ENCODE assay signal across 27 cellular contexts in the genomic region with DNA sequence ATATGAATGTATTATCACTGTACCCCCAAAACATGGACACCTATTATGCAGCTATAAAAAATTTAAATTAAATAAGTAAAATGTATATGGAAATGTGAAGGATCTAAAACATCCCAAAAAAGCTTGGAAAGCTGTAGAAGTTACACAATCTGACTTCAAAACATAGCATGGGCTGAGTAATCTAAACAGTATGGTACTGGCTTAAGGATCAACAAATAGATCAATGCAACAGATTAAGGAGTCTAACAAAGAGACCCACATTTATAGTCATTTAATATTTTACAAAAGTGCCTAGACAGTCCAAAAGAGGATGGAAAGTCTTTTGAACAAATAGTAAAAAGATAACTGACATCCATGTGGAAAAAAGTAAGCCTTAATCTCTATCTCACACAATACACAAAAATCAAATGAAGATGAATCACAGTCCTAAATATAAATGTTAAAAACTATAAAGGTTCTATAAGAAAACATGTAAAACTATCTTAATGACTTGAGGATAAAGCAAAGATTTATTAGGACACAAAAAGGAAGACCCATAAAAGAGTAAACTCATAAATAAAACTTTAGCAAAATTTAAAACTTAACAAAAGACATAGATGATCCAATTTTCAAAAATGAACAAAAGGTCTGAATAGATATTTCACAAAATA. TPM values are rescaled to one million over a fixed set of nuclear protein-coding genes. Genes with fewer than 3 reads are reported as not detected.
A peak's percentile ranks its signal among the peaks of the same experiment; 100 is the strongest.
DNase-seq lines count a peak whose midpoint lies in the region; ATAC-seq and TF ChIP-seq lines count a peak whose summit lies in the region.
"Had no signal": no experiment of that assay in that cellular context is flagged by ENCODE, and none has a peak within 500 bp of the region (broad histone marks: within the 10 kb centered on the region; RNA-seq: fewer than 3 reads in every experiment).

No MANE protein-coding gene starts in this region.

- H3K4me3 Mint-ChIP-seq in activated naive CD8-positive, alpha-beta T cell: peak overlapping the region; percentile 6
- H3K4me3 Mint-ChIP-seq in activated naive CD8-positive, alpha-beta T cell treated with anti-CD3 and anti-CD28 coated beads, Interleukin-2, amount 50 U/mL, for 24 hours: no peak overlapping the region
- no peak overlapping the region for H3K4me3 Mint-ChIP-seq in activated T-helper 2 cell treated with anti-CD3 and anti-CD28 coated beads, Interferon-gamma antibody, Interleukin-2, Interleukin-4, amounts not matched to agents 10 μg/mL and 5 μg/mL and 100 μg/mL, durations not matched to agents 14 hours and 24 hours and 36 hours (ENCODE audit: low read depth)
- no peak overlapping the region for H3K4me3 Mint-ChIP-seq in immature natural killer cell
- H3K4me3 Mint-ChIP-seq: activated B cell treated with CpG ODN at 0.5 μM for 24 hours; activated CD4-positive, alpha-beta memory T cell treated with anti-CD3 and anti-CD28 coated beads for 36 hours had no signal

- H3K27me3 Mint-ChIP-seq in activated naive CD8-positive, alpha-beta T cell: no peaks in the 10 kb centered on the region
- no peaks in the 10 kb centered on the region for H3K27me3 Mint-ChIP-seq in activated naive CD8-positive, alpha-beta T cell treated with anti-CD3 and anti-CD28 coated beads, Interleukin-2, amount 50 U/mL, for 24 hours
- H3K27me3 Mint-ChIP-seq in activated T-helper 2 cell treated with anti-CD3 and anti-CD28 coated beads, Interferon-gamma antibody, Interleukin-2, Interleukin-4, amounts not matched to agents 10 μg/mL and 5 μg/mL and 100 μg/mL, durations not matched to agents 14 hours and 24 hours and 36 hours (ENCODE audit: low read depth): no peaks in the 10 kb centered on the region
- H3K27me3 Mint-ChIP-seq in immature natural killer cell (ENCODE audit: low read depth in 3 of 3): peaks cover 0 to 3% (median 0%) of the 10 kb centered on the region in 3 donors
- H3K27me3 Mint-ChIP-seq: activated B cell treated with CpG ODN at 0.5 μM for 24 hours; activated CD4-positive, alpha-beta memory T cell treated with anti-CD3 and anti-CD28 coated beads for 36 hours; effector memory CD8-positive, alpha-beta T cell; naive B cell had no signal

- ATAC-seq in activated naive CD8-positive, alpha-beta T cell treated with anti-CD3 and anti-CD28 coated beads, Interleukin-2, amount 50 U/mL, for 24 hours: no peak
- ATAC-seq in HG02840 (IDR thresholded peaks at IDR 0.05; ENCODE audit: low FRiP score, unreplicated experiment): no peak
- ATAC-seq: body of pancreas; effector memory CD8-positive, alpha-beta T cell; left colon; Right ventricle myocardium inferior had no signal

- peaks cover 8% of the 10 kb centered on the region for H3K36me3 Mint-ChIP-seq in activated naive CD8-positive, alpha-beta T cell
- peaks cover 1% of the 10 kb centered on the region for H3K36me3 Mint-ChIP-seq in activated naive CD8-positive, alpha-beta T cell treated with anti-CD3 and anti-CD28 coated beads, Interleukin-2, amount 50 U/mL, for 24 hours (ENCODE audit: low read depth)
- peaks cover 32% of the 10 kb centered on the region for H3K36me3 Mint-ChIP-seq in activated T-helper 2 cell treated with anti-CD3 and anti-CD28 coated beads, Interferon-gamma antibody, Interleukin-2, Interleukin-4, amounts not matched to agents 10 μg/mL and 5 μg/mL and 100 μg/mL, durations not matched to agents 14 hours and 24 hours and 36 hours (ENCODE audit: low read depth)
- H3K36me3 Mint-ChIP-seq in immature natural killer cell: no peaks in the 10 kb centered on the region
- H3K36me3 Mint-ChIP-seq: naive B cell had no signal

- peaks cover 96% of the 10 kb centered on the region for H3K4me1 Mint-ChIP-seq in activated naive CD8-positive, alpha-beta T cell (ENCODE audit: low read depth)
- peaks cover 93% of the 10 kb centered on the region for H3K4me1 Mint-ChIP-seq in activated naive CD8-positive, alpha-beta T cell treated with anti-CD3 and anti-CD28 coated beads, Interleukin-2, amount 50 U/mL, for 24 hours
- peaks cover 77% of the 10 kb centered on the region for H3K4me1 Mint-ChIP-seq in activated T-helper 2 cell treated with anti-CD3 and anti-CD28 coated beads, Interferon-gamma antibody, Interleukin-2, Interleukin-4, amounts not matched to agents 10 μg/mL and 5 μg/mL and 100 μg/mL, durations not matched to agents 14 hours and 24 hours and 36 hours (ENCODE audit: low read depth)
- H3K4me1 Mint-ChIP-seq in immature natural killer cell: peaks cover 90 to 100% of the 10 kb centered on the region in 2 donors

- peak overlapping the region; percentile 46 for H3K27ac Mint-ChIP-seq in activated naive CD8-positive, alpha-beta T cell
- no peak overlapping the region for H3K27ac Mint-ChIP-seq in activated naive CD8-positive, alpha-beta T cell treated with anti-CD3 and anti-CD28 coated beads, Interleukin-2, amount 50 U/mL, for 24 hours
- peak overlapping the region; percentile 33 for H3K27ac Mint-ChIP-seq in activated T-helper 2 cell treated with anti-CD3 and anti-CD28 coated beads, Interferon-gamma antibody, Interleukin-2, Interleukin-4, amounts not matched to agents 10 μg/mL and 5 μg/mL and 100 μg/mL, durations not matched to agents 14 hours and 24 hours and 36 hours
- peak overlapping the region in 3 of 6 donors; percentile 27 to 32 (median 29) for H3K27ac Mint-ChIP-seq in immature natural killer cell
- H3K27ac Mint-ChIP-seq: activated B cell treated with CpG ODN at 0.5 μM for 24 hours; activated CD4-positive, alpha-beta memory T cell treated with anti-CD3 and anti-CD28 coated beads for 36 hours had no signal

- no peak for TF ChIP-seq CTCF in fibroblast of villous mesenchyme (IDR thresholded peaks at IDR 0.05; ENCODE audit: insufficient read depth, low read depth, low read length)

- intact Hi-C loops in activated T-helper 2 cell treated with anti-CD3 and anti-CD28 coated beads, Interferon-gamma antibody, Interleukin-2, Interleukin-4, amounts not matched to agents 10 μg/mL and 5 μg/mL and 100 μg/mL, durations not matched to agents 14 hours and 24 hours and 36 hours (cut with micrococcal nuclease): loop anchor here (5.0 kb wide), 1 partner anchor 122 kb away; no protein-coding TSS in a partner anchor

- no peaks in the 10 kb centered on the region for H3K9me3 Mint-ChIP-seq in activated naive CD8-positive, alpha-beta T cell (ENCODE audit: low read depth)
- H3K9me3 Mint-ChIP-seq in activated naive CD8-positive, alpha-beta T cell treated with anti-CD3 and anti-CD28 coated beads, Interleukin-2, amount 50 U/mL, for 24 hours: no peaks in the 10 kb centered on the region
- H3K9me3 Mint-ChIP-seq in activated T-helper 2 cell treated with anti-CD3 and anti-CD28 coated beads, Interferon-gamma antibody, Interleukin-2, Interleukin-4, amounts not matched to agents 10 μg/mL and 5 μg/mL and 100 μg/mL, durations not matched to agents 14 hours and 24 hours and 36 hours: no peaks in the 10 kb centered on the region
- no peaks in the 10 kb centered on the region for H3K9me3 Mint-ChIP-seq in immature natural killer cell
- H3K9me3 Mint-ChIP-seq: activated B cell treated with CpG ODN at 0.5 μM for 24 hours; activated CD4-positive, alpha-beta memory T cell treated with anti-CD3 and anti-CD28 coated beads for 36 hours; effector memory CD8-positive, alpha-beta T cell; naive B cell had no signal

- H3K4me3 ChIP-seq in fibroblast of villous mesenchyme (ENCODE audit: low read depth, low read length): no peak overlapping the region
- H3K4me3 ChIP-seq: body of pancreas, esophagus muscularis mucosa, stomach, tibial nerve had no signal

- no peak for DNase-seq in activated naive CD8-positive, alpha-beta T cell treated with anti-CD3 and anti-CD28 coated beads, Interleukin-2, amount 50 U/mL, for 24 hours
- no peak for DNase-seq in activated T-helper 2 cell treated with anti-CD3 and anti-CD28 coated beads, Interferon-gamma antibody, Interleukin-2, Interleukin-4, amounts not matched to agents 10 μg/mL and 5 μg/mL and 100 μg/mL, durations not matched to agents 14 hours and 24 hours and 36 hours (ENCODE audit: low spot score)
- DNase-seq in fibroblast of villous mesenchyme (ENCODE audit: low read depth) (peak; percentile 66), NCI-H1092 treated with DMSO at 0.1 percent for 48 hours (lab: John Stamatoyannopoulos, UW) (no peak), Kasumi-1 (lab: John Stamatoyannopoulos, UW) (no peak), immature natural killer cell (no peak)
- DNase-seq: activated B cell treated with CpG ODN at 0.5 μM for 24 hours; activated CD4-positive, alpha-beta memory T cell treated with anti-CD3 and anti-CD28 coated beads for 36 hours; activated naive CD4-positive, alpha-beta T cell treated with anti-CD3 and anti-CD28 coated beads, Interleukin-2, amount 50 U/mL, for 16 hours; body of pancreas; Calu3; effector memory CD8-positive, alpha-beta T cell; head of caudate nucleus; left colon; naive B cell; NCI-H1048; NCI-H2029; NCI-H226; retina; stimulated activated CD4-positive, alpha-beta T cell treated with anti-CD3 and anti-CD28 coated beads, Interleukin-12 subunit alpha, Interleukin-12 subunit beta, amount 100 ng/mL, for 4 hours; stomach; T1000 had no signal

RNA-seq across cellular contexts. Expression of a gene that starts 46.8 kb away (rescaled TPM):
- 50.7 and 55.7 TPM in 2 replicates for total RNA-seq in activated T-helper 2 cell treated with anti-CD3 and anti-CD28 coated beads, Interferon-gamma antibody, Interleukin-2, Interleukin-4, amounts not matched to agents 10 μg/mL and 5 μg/mL and 100 μg/mL, durations not matched to agents 14 hours and 24 hours and 36 hours
- total RNA-seq in fibroblast of villous mesenchyme: 25.5 and 26.4 TPM in 2 replicates
- polyA plus RNA-seq in immature natural killer cell: 1 to 10 TPM; 2.4 to 5.5 (median 3.8) TPM

RNA-seq across cellular contexts. Expression of a gene that starts 49.7 kb away (rescaled TPM):
- total RNA-seq in activated T-helper 2 cell treated with anti-CD3 and anti-CD28 coated beads, Interferon-gamma antibody, Interleukin-2, Interleukin-4, amounts not matched to agents 10 μg/mL and 5 μg/mL and 100 μg/mL, durations not matched to agents 14 hours and 24 hours and 36 hours: 82.5 and 84.1 TPM in 2 replicates
- 50.1 and 54.4 TPM in 2 replicates for total RNA-seq in fibroblast of villous mesenchyme
- polyA plus RNA-seq in immature natural killer cell: 10 to 100 TPM; 57.0 to 92.2 (median 65.1) TPM
